10 cellular contexts compared by ENCODE assay signal in genomic region chr4:98092833-98093439, GRCh38. TPM values are rescaled to one million over a fixed set of nuclear protein-coding genes. Genes with fewer than 3 reads are reported as not detected.
DNase-seq lines count a peak whose midpoint lies in the region; ATAC-seq and TF ChIP-seq lines count a peak whose summit lies in the region.
"Had no signal": no experiment of that assay in that cellular context is flagged by ENCODE, and none has a peak within 500 bp of the region (broad histone marks: within the 10 kb centered on the region; RNA-seq: fewer than 3 reads in every experiment).

No MANE protein-coding gene starts in this region.

- H3K9me3 ChIP-seq in neural progenitor cell (ENCODE audit: low read depth), result no peaks in the 10 kb centered on the region
- H3K9me3 ChIP-seq: tibial artery had no signal

- H4K20me1 ChIP-seq in neural progenitor cell (ENCODE audit: low read depth), result no peaks in the 10 kb centered on the region

- no peaks in the 10 kb centered on the region for H3K27me3 Mint-ChIP-seq in neural progenitor cell (ENCODE audit: insufficient read depth, low read depth)

- no peak overlapping the region for H3K4me2 ChIP-seq in neural progenitor cell

- no peaks in the 10 kb centered on the region for H3K36me3 Mint-ChIP-seq in neural progenitor cell

- no peaks in the 10 kb centered on the region for H3K79me2 ChIP-seq in neural progenitor cell (ENCODE audit: low read depth)
- H3K79me2 ChIP-seq: parathyroid adenoma had no signal

- no peak overlapping the region for H2AFZ ChIP-seq in neural progenitor cell (replicated peaks)
- H2AFZ ChIP-seq: parathyroid adenoma had no signal

- H3K27me3 ChIP-seq in neural progenitor cell, result no peaks in the 10 kb centered on the region
- H3K27me3 ChIP-seq: tibial artery had no signal

- peak; percentile 3 for DNase-seq in NCI-H2171 treated with DMSO at 0.1 percent for 48 hours (lab: John Stamatoyannopoulos, UW)
- DNase-seq in NCI-H2171 (lab: John Stamatoyannopoulos, UW), result no peak
- peak; percentile 27 for DNase-seq in LoVo (ENCODE audit: low spot score)
- DNase-seq in choroid plexus epithelial cell (ENCODE audit: low read depth), result peak; percentile 53
- peak; percentile 35 for DNase-seq in neural progenitor cell (ENCODE audit: low spot score)
- DNase-seq in stimulated activated CD4-positive, alpha-beta T cell treated with anti-CD3 and anti-CD28 coated beads, Interleukin-2, amount 100 ng/mL, for 48 hours, result no peak
- DNase-seq: tibial artery had no signal

- no peak overlapping the region for H3K9ac ChIP-seq in neural progenitor cell
- H3K9ac ChIP-seq: parathyroid adenoma had no signal

- no peak overlapping the region for H3K27ac Mint-ChIP-seq in neural progenitor cell

- no peaks in the 10 kb centered on the region for H3K36me3 ChIP-seq in neural progenitor cell
- H3K36me3 ChIP-seq: tibial artery had no signal

- no peaks in the 10 kb centered on the region for H3K4me1 Mint-ChIP-seq in neural progenitor cell

- no peaks in the 10 kb centered on the region for H3F3A ChIP-seq in neural progenitor cell (ENCODE audit: low read depth)

- TF ChIP-seq CTCF in choroid plexus epithelial cell (conservative IDR thresholded peaks at IDR 0.05; ENCODE audit: low read depth, low read length) (peak; percentile 62), neural progenitor cell (IDR thresholded peaks at IDR 0.05) (peak; percentile 75)

- no peaks in the 10 kb centered on the region for H3K4me1 ChIP-seq in neural progenitor cell
- H3K4me1 ChIP-seq: parathyroid adenoma, tibial artery had no signal

- peaks cover 2% of the 10 kb centered on the region for H3K9me3 Mint-ChIP-seq in neural progenitor cell

- H3K4me3 ChIP-seq in choroid plexus epithelial cell (ENCODE audit: low read depth, low read length), result no peak overlapping the region
- H3K4me3 ChIP-seq in neural progenitor cell, result no peak overlapping the region
- H3K4me3 ChIP-seq: tibial artery had no signal

- ATAC-seq in GM19397 (IDR thresholded peaks at IDR 0.05; ENCODE audit: unreplicated experiment) (no peak), HG02623 (IDR thresholded peaks at IDR 0.05; ENCODE audit: unreplicated experiment) (no peak)

- H3K4me3 Mint-ChIP-seq in neural progenitor cell, result no peak overlapping the region

- no peak overlapping the region for H3K27ac ChIP-seq in neural progenitor cell
- H3K27ac ChIP-seq: parathyroid adenoma, tibial artery had no signal

RNA-seq across cellular contexts. Expression of gene STPG2, which starts 50.3 kb away (rescaled TPM):
- total RNA-seq in neural progenitor cell (ENCODE audit: low replicate concordance), result 0.06 and 0.99 TPM in 2 replicates

Comparison
In these comparisons a context has a peak if more than half of its experiments do, and no peak if none do; other contexts are left out.
1. DNase-seq: peak in NCI-H2171 treated with DMSO at 0.1 percent for 48 hours (single experiment), LoVo (single experiment), choroid plexus epithelial cell (single experiment) and neural progenitor cell (single experiment); none in NCI-H2171 (single experiment) and stimulated activated CD4-positive, alpha-beta T cell treated with anti-CD3 and anti-CD28 coated beads, Interleukin-2, amount 100 ng/mL, for 48 hours (0 of 2).